In the genomic region with DNA sequence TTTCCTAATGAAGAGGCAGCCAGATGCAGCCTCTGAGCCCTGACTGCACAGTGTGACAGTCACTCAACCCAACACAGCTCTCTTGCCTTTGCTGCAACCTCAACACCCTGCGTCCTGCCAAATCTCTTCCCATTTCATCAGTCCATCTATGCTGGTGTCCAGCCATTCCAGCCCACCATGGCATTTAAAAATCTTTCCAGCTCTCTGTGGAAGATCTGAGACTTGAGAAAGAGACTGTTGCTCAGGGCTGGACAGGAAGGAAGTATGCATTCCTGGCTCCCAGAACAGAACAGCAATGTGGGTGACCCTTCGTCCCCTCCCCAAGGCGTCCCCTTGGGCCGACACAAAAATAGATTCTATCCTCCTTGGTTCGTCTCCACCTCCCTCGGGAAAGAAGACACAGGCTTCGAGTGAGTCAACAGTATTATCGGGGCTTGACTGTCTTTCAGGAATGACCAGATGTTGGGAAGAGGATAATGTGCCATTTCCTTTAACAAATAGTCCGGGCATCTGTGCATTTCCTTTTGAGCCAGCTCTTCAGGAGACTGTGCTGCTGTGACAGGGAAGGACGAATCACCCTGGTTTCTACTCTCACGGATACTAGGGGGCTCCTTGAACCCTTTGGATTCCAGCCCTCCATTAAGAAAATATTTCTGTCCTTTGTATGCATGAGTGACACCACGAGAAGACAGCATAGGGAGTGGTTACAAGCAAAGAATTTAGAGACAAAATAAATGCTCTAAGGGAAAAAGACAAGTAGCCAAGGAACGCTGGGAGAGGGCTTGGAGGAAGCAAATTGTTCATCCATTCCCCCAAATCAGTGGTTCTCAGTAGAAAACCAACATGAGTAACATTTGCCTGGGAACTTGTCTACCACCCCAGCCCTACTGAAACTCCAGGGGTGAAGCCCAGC, we compare ENCODE assay signal across 12 cellular contexts.
A peak's percentile ranks its signal among the peaks of the same experiment; 100 is the strongest.
DNase-seq lines count a peak whose midpoint lies in the region; ATAC-seq and TF ChIP-seq lines count a peak whose summit lies in the region.
"Had no signal": no experiment of that assay in that cellular context is flagged by ENCODE, and none has a peak within 500 bp of the region (broad histone marks: within the 10 kb centered on the region; RNA-seq: fewer than 3 reads in every experiment).

No MANE protein-coding gene starts in this region.

- H3K9me3 ChIP-seq in ascending aorta: no peaks in the 10 kb centered on the region
- H3K9me3 ChIP-seq in subcutaneous abdominal adipose tissue (ENCODE audit: control insufficient read depth in 5 of 5, low read length in 5 of 5): no peaks in the 10 kb centered on the region
- H3K9me3 ChIP-seq in colonic mucosa: no peaks in the 10 kb centered on the region
- H3K9me3 ChIP-seq: esophagus muscularis mucosa had no signal

- no peak overlapping the region for H3K27ac Mint-ChIP-seq in activated naive CD8-positive, alpha-beta T cell treated with anti-CD3 and anti-CD28 coated beads, Interleukin-2, amount 50 U/mL, for 24 hours
- H3K27ac Mint-ChIP-seq: stimulated activated naive CD8-positive, alpha-beta T cell treated with anti-CD3 and anti-CD28 coated beads, Interleukin-15, Interleukin-2, amounts not matched to agents 100 ng/mL and 50 ng/mL, for 24 hours had no signal

- H3K4me3 ChIP-seq in ascending aorta (no peak overlapping the region), subcutaneous abdominal adipose tissue (ENCODE audit: low read depth in 1 of 5, low read length in 5 of 5) (peak overlapping the region in 4 of 5 donors; percentile 11 to 40 (median 18)), colonic mucosa (no peak overlapping the region)
- H3K4me3 ChIP-seq: esophagus muscularis mucosa had no signal

- H3K36me3 ChIP-seq in ascending aorta: no peaks in the 10 kb centered on the region
- H3K36me3 ChIP-seq in subcutaneous abdominal adipose tissue (ENCODE audit: control insufficient read depth in 5 of 5, insufficient read depth in 5 of 5, low read length in 5 of 5): no peaks in the 10 kb centered on the region
- no peaks in the 10 kb centered on the region for H3K36me3 ChIP-seq in colonic mucosa
- H3K36me3 ChIP-seq: esophagus muscularis mucosa had no signal

- H3K27me3 Mint-ChIP-seq in activated naive CD8-positive, alpha-beta T cell treated with anti-CD3 and anti-CD28 coated beads, Interleukin-2, amount 50 U/mL, for 24 hours: no peaks in the 10 kb centered on the region
- H3K27me3 Mint-ChIP-seq: stimulated activated naive CD8-positive, alpha-beta T cell treated with anti-CD3 and anti-CD28 coated beads, Interleukin-15, Interleukin-2, amounts not matched to agents 100 ng/mL and 50 ng/mL, for 24 hours had no signal

- no peak overlapping the region for H3K4me3 Mint-ChIP-seq in activated naive CD8-positive, alpha-beta T cell treated with anti-CD3 and anti-CD28 coated beads, Interleukin-2, amount 50 U/mL, for 24 hours
- H3K4me3 Mint-ChIP-seq: activated T-cell treated with anti-CD3 and anti-CD28 coated beads, Interleukin-2, amount 50 U/mL, for 4 hours; stimulated activated naive CD8-positive, alpha-beta T cell treated with anti-CD3 and anti-CD28 coated beads, Interleukin-15, Interleukin-2, amounts not matched to agents 100 ng/mL and 50 ng/mL, for 24 hours had no signal

- H3K4me1 Mint-ChIP-seq in activated naive CD8-positive, alpha-beta T cell treated with anti-CD3 and anti-CD28 coated beads, Interleukin-2, amount 50 U/mL, for 24 hours: no peaks in the 10 kb centered on the region

- intact Hi-C loops in ascending aorta (cut with DNase I): loop anchor here (10.0 kb wide), 2 partner anchors 195 to 525 kb away; no protein-coding TSS in a partner anchor
- intact Hi-C loops in colonic mucosa (cut with DNase I): loop anchor here (10.0 kb wide), 1 partner anchor 75 kb away; no protein-coding TSS in a partner anchor

- peaks cover 4 to 15% of the 10 kb centered on the region in 2 donors for H3K4me1 ChIP-seq in ascending aorta
- H3K4me1 ChIP-seq in subcutaneous abdominal adipose tissue (ENCODE audit: control insufficient read depth in 5 of 5, insufficient read depth in 5 of 5, low read length in 5 of 5): peaks cover 10 to 35% (median 26%) of the 10 kb centered on the region in 5 donors
- no peaks in the 10 kb centered on the region for H3K4me1 ChIP-seq in colonic mucosa

- H3K9ac ChIP-seq in subcutaneous abdominal adipose tissue (ENCODE audit: low read length in 5 of 5) (no peak overlapping the region), colonic mucosa (ENCODE audit: low read depth in 2 of 2, low read length in 2 of 2) (no peak overlapping the region)

- H3K36me3 Mint-ChIP-seq in activated naive CD8-positive, alpha-beta T cell treated with anti-CD3 and anti-CD28 coated beads, Interleukin-2, amount 50 U/mL, for 24 hours (ENCODE audit: low read depth): no peaks in the 10 kb centered on the region

- ATAC-seq in HG03045 (IDR thresholded peaks at IDR 0.05; ENCODE audit: unreplicated experiment): no peak
- ATAC-seq in activated naive CD8-positive, alpha-beta T cell treated with anti-CD3 and anti-CD28 coated beads, Interleukin-2, amount 50 U/mL, for 24 hours: no peak
- ATAC-seq: activated T-cell treated with anti-CD3 and anti-CD28 coated beads, Interleukin-2, amount 50 U/mL, for 4 hours had no signal

- TF ChIP-seq CTCF in ascending aorta (IDR thresholded peaks at IDR 0.05): no peak
- TF ChIP-seq CTCF in colonic mucosa (IDR thresholded peaks at IDR 0.05): no peak

- H3K27me3 ChIP-seq in ascending aorta (no peaks in the 10 kb centered on the region), subcutaneous abdominal adipose tissue (ENCODE audit: control insufficient read depth in 5 of 5, insufficient read depth in 4 of 5, low read length in 5 of 5) (no peaks in the 10 kb centered on the region), colonic mucosa (no peaks in the 10 kb centered on the region)
- H3K27me3 ChIP-seq: esophagus muscularis mucosa had no signal

- DNase-seq in HS-27A (ENCODE audit: low read depth) (peak; percentile 23), ascending aorta (ENCODE audit: low spot score in 2 of 2) (no peak), islet precursor cell (peak; percentile 65), T-helper 2 cell (no peak), colonic mucosa (no peak)
- no peak for DNase-seq in activated naive CD8-positive, alpha-beta T cell treated with anti-CD3 and anti-CD28 coated beads, Interleukin-2, amount 50 U/mL, for 24 hours
- DNase-seq: activated T-cell treated with anti-CD3 and anti-CD28 coated beads, Interleukin-2, amount 50 U/mL, for 4 hours; GOT3 had no signal

- H3K27ac ChIP-seq in ascending aorta (peak overlapping the region; percentile 64 to 70), subcutaneous abdominal adipose tissue (ENCODE audit: low read depth, low read length) (peak overlapping the region; percentile 54), colonic mucosa (no peak overlapping the region)

- no peaks in the 10 kb centered on the region for H3K9me3 Mint-ChIP-seq in activated naive CD8-positive, alpha-beta T cell treated with anti-CD3 and anti-CD28 coated beads, Interleukin-2, amount 50 U/mL, for 24 hours
- H3K9me3 Mint-ChIP-seq: activated T-cell treated with anti-CD3 and anti-CD28 coated beads, Interleukin-2, amount 50 U/mL, for 4 hours; stimulated activated naive CD8-positive, alpha-beta T cell treated with anti-CD3 and anti-CD28 coated beads, Interleukin-15, Interleukin-2, amounts not matched to agents 100 ng/mL and 50 ng/mL, for 24 hours had no signal

Comparison
In these comparisons a context has a peak if more than half of its experiments do, and no peak if none do; other contexts are left out.
1. DNase-seq: peak in HS-27A (single experiment) and islet precursor cell (single experiment); none in ascending aorta (0 of 2), T-helper 2 cell (0 of 5), colonic mucosa (single experiment) and activated naive CD8-positive, alpha-beta T cell treated with anti-CD3 and anti-CD28 coated beads, Interleukin-2, amount 50 U/mL, for 24 hours (single experiment).
2. H3K4me3 ChIP-seq: peak in subcutaneous abdominal adipose tissue (4 of 5); none in ascending aorta (0 of 2) and colonic mucosa (single experiment).